9 cellular contexts compared by ENCODE assay signal in the genomic region with DNA sequence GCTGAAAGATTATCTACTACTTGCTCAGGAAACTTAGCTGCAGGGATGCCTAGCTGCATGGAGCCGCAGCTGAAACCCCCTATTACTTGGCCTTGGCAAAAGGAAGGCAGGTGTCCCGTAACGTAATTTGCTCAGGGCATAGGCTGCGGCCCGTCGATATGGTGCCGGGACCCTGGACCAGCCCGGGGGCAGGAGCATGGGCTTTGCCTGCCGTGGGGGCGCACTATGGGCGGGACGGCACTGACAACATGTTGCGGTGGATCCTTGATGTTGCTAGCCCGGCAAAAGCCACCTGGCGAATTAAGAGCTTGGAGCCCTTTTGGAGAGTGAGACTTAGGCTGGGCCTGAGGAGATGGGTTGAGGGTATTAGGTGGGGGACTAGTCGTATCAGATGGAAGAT.
"Had no signal": no experiment of that assay in that cellular context is flagged by ENCODE, and none has a peak within 500 bp of the region (broad histone marks: within the 10 kb centered on the region; RNA-seq: fewer than 3 reads in every experiment).

No MANE protein-coding gene starts in this region.

- H3K4me2 ChIP-seq: GM23338 had no signal

- ATAC-seq: GM23338, HCT116 had no signal

- H3K4me1 ChIP-seq: HAP-1 had no signal

- H3K9me3 ChIP-seq: HAP-1 had no signal

- H3K4me3 Mint-ChIP-seq: GM23338, H9, HFFc6 had no signal

- DNase-seq: GM23248, GOT3, H7, H9, HCEC 1CT, HFFc6 had no signal

- H3K27ac ChIP-seq: GM23248 had no signal

- H3K4me3 ChIP-seq: GM23248, GM23338, HAP-1 had no signal

- H3K9ac ChIP-seq: GM23248 had no signal

- H3K4me1 Mint-ChIP-seq: GM23338 had no signal

- H2AFZ ChIP-seq: GM23248, GM23338 had no signal

- H3K27ac Mint-ChIP-seq: GM23338, HFFc6 had no signal

- H3K36me3 ChIP-seq: HAP-1 had no signal
